Comparison of ENCODE assay signal across 17 cellular contexts in genomic region chr22:19041403-19042074, GRCh38.
A peak's percentile ranks its signal among the peaks of the same experiment; 100 is the strongest.
DNase-seq lines count a peak whose midpoint lies in the region; ATAC-seq and TF ChIP-seq lines count a peak whose summit lies in the region.
"Had no signal": no experiment of that assay in that cellular context is flagged by ENCODE, and none has a peak within 500 bp of the region (broad histone marks: within the 10 kb centered on the region; RNA-seq: fewer than 3 reads in every experiment).

No MANE protein-coding gene starts in this region.

- TF ChIP-seq CTCF in Peyer's patch (IDR thresholded peaks at IDR 0.05) (no peak), right lobe of liver (IDR thresholded peaks at IDR 0.05) (no peak), spleen (IDR thresholded peaks at IDR 0.05 in 8 of 11, conservative IDR thresholded peaks at IDR 0.05 in 3 of 11) (no peak)

- 89% methylated on average over 9 of the region's 21 CpGs for WGBS in right lobe of liver (ENCODE audit: insufficient coverage, low coverage, low lambda C conversion rate, missing lambda C conversion rate)
- 91 to 94% (median 93%) methylated on average over 18 to 21 of the region's 21 CpGs for WGBS in spleen, 5 donors

- H3K27me3 Mint-ChIP-seq in stimulated activated naive CD8-positive, alpha-beta T cell treated with anti-CD3 and anti-CD28 coated beads, Interleukin-15, amount 100 ng/mL, for 72 hours, result no peaks in the 10 kb centered on the region

- H3K4me3 ChIP-seq in Peyer's patch (no peak overlapping the region), right lobe of liver (no peak overlapping the region), spleen (no peak overlapping the region)

- H3K4me3 Mint-ChIP-seq in stimulated activated naive CD8-positive, alpha-beta T cell treated with anti-CD3 and anti-CD28 coated beads, Interleukin-15, amount 100 ng/mL, for 72 hours, result no peak overlapping the region

- H3K36me3 ChIP-seq in Peyer's patch, result peaks cover 0 to 89% (median 0%) of the 10 kb centered on the region in 3 donors
- H3K36me3 ChIP-seq in right lobe of liver, result peaks cover 0 to 69% (median 28%) of the 10 kb centered on the region in 4 donors
- H3K36me3 ChIP-seq in spleen, result peaks cover 15 to 100% (median 97%) of the 10 kb centered on the region in 6 donors

- H3K27ac ChIP-seq in Peyer's patch (no peak overlapping the region), right lobe of liver (no peak overlapping the region), spleen (no peak overlapping the region)
- H3K27ac ChIP-seq: HL-60, RWPE1 had no signal

- TF ChIP-seq POLR2A in Peyer's patch (IDR thresholded peaks at IDR 0.05), result no peak
- no peak for TF ChIP-seq POLR2A in right lobe of liver (IDR thresholded peaks at IDR 0.05)
- TF ChIP-seq POLR2A in spleen (IDR thresholded peaks at IDR 0.05), result no peak

- intact Hi-C loops in right lobe of liver (cut with DNase I) (no loop called here), spleen (cut with DNase I; ENCODE audit: low total_unique reads) (no loop called here)

- ATAC-seq in right lobe of liver (no peak), GM21423 (IDR thresholded peaks at IDR 0.05; ENCODE audit: unreplicated experiment) (no peak)
- ATAC-seq in stimulated activated naive CD8-positive, alpha-beta T cell treated with anti-CD3 and anti-CD28 coated beads, Interleukin-15, amount 100 ng/mL, for 72 hours, result no peak
- ATAC-seq: HCT116 had no signal

- DNase-seq in activated effector memory CD4-positive, alpha-beta T cell treated with anti-CD3 and anti-CD28 coated beads, Interleukin-2, amount 50 U/mL, for 16 hours, result peak; percentile 47
- no peak for DNase-seq in activated effector memory CD4-positive, alpha-beta T cell treated with Interleukin-2 at 50 U/mL for 16 hours
- peak in 2 of 3 donors; percentile 27 to 38 for DNase-seq in Peyer's patch
- peak in 2 of 3 donors; percentile 15 to 44 for DNase-seq in right lobe of liver
- peak; percentile 67 for DNase-seq in spleen
- no peak for DNase-seq in NCI-H2029 (lab: John Stamatoyannopoulos, UW)
- no peak for DNase-seq in stimulated activated naive CD8-positive, alpha-beta T cell treated with anti-CD3 and anti-CD28 coated beads, Interleukin-15, amount 100 ng/mL, for 72 hours
- DNase-seq: Caco-2, KG1, NCI-H1048, NCI-H2107, NCI-H226, NCI-H526 treated with DMSO at 0.1 percent for 48 hours had no signal

- H3K9me3 ChIP-seq in Peyer's patch (no peaks in the 10 kb centered on the region), right lobe of liver (no peaks in the 10 kb centered on the region), spleen (no peaks in the 10 kb centered on the region)
- H3K9me3 ChIP-seq: Caco-2 had no signal

- no peaks in the 10 kb centered on the region for H3K4me1 Mint-ChIP-seq in stimulated activated naive CD8-positive, alpha-beta T cell treated with anti-CD3 and anti-CD28 coated beads, Interleukin-15, amount 100 ng/mL, for 72 hours

- H3K9me3 Mint-ChIP-seq in stimulated activated naive CD8-positive, alpha-beta T cell treated with anti-CD3 and anti-CD28 coated beads, Interleukin-15, amount 100 ng/mL, for 72 hours, result no peaks in the 10 kb centered on the region

- H3K27ac Mint-ChIP-seq in stimulated activated naive CD8-positive, alpha-beta T cell treated with anti-CD3 and anti-CD28 coated beads, Interleukin-15, amount 100 ng/mL, for 72 hours, result no peak overlapping the region

- H3K27me3 ChIP-seq in Peyer's patch, result no peaks in the 10 kb centered on the region
- H3K27me3 ChIP-seq in right lobe of liver, result no peaks in the 10 kb centered on the region
- no peaks in the 10 kb centered on the region for H3K27me3 ChIP-seq in spleen (replicated peaks in 1 of 7)

- H3K4me1 ChIP-seq in Peyer's patch (no peaks in the 10 kb centered on the region), right lobe of liver (peaks cover 0 to 3% (median 0%) of the 10 kb centered on the region in 4 donors), spleen (no peaks in the 10 kb centered on the region)
- H3K4me1 ChIP-seq: Caco-2 had no signal

Comparison
In these comparisons a context has a peak if more than half of its experiments do, and no peak if none do; other contexts are left out.
1. DNase-seq: peak in activated effector memory CD4-positive, alpha-beta T cell treated with anti-CD3 and anti-CD28 coated beads, Interleukin-2, amount 50 U/mL, for 16 hours (single experiment), Peyer's patch (2 of 3), right lobe of liver (2 of 3) and spleen (single experiment); none in activated effector memory CD4-positive, alpha-beta T cell treated with Interleukin-2 at 50 U/mL for 16 hours (single experiment), NCI-H2029 (single experiment) and stimulated activated naive CD8-positive, alpha-beta T cell treated with anti-CD3 and anti-CD28 coated beads, Interleukin-15, amount 100 ng/mL, for 72 hours (0 of 2).